Comparison of ENCODE assay signal across 10 cellular contexts in the genomic region with DNA sequence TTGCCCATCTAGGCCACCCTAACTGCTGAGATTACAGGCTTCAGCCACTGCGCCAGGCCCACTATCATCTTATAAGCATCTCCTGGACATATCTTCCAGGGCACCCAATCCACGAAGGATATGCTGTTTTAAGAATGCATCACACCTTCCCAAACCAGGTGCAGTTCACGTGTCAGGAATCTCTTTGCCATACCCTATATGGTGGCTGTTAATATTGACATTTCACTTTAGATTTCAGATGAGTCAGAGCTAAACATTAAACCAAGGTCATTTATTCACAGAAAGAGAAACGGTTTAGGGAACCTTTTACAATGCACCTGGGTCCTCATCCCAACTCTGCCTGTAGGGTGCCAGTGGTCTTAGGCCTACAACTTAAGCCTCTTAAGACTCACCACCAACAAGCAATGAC.
DNase-seq lines count a peak whose midpoint lies in the region; ATAC-seq and TF ChIP-seq lines count a peak whose summit lies in the region.
"Had no signal": no experiment of that assay in that cellular context is flagged by ENCODE, and none has a peak within 500 bp of the region (broad histone marks: within the 10 kb centered on the region; RNA-seq: fewer than 3 reads in every experiment).

No MANE protein-coding gene starts in this region.

- no peak for ATAC-seq in CD4-positive, alpha-beta T cell (ENCODE audit: poor library complexity)
- ATAC-seq in GM18517 (IDR thresholded peaks at IDR 0.05; ENCODE audit: unreplicated experiment) (peak; percentile 43), esophagus mucosa (peak; percentile 63)
- no peak for ATAC-seq in stimulated activated memory B cell treated with anti-CD40 and anti-IgM and Interleukin-4, amounts not matched to agents 10 μg/mL and 1 μg/mL and 100 μg/mL, for 72 hours

- H3K4me2 ChIP-seq in KMS-11 = peak overlapping the region; percentile 74

- POLR2A ChIA-PET in CD4-positive, alpha-beta T cell (lab: Charles Lee) = interaction anchor here (0.7 to 3.9 kb wide), 3 partner anchors 10 to 252 kb away, joined by 3 to 20 read pairs (median 3); partner anchors contain the start of gene TBL1XR1

- peaks cover 2% of the 10 kb centered on the region for H3K9me3 Mint-ChIP-seq in CD4-positive, alpha-beta T cell
- no peaks in the 10 kb centered on the region for H3K9me3 Mint-ChIP-seq in stimulated activated memory B cell treated with anti-CD40 and anti-IgM and Interleukin-4, amounts not matched to agents 10 μg/mL and 1 μg/mL and 100 μg/mL, for 72 hours

- peak overlapping the region; percentile 36; the same call in 1 of the 2 replicates for H3K9ac ChIP-seq in KMS-11

- CTCF ChIA-PET in CD4-positive, alpha-beta T cell (lab: Charles Lee) = no interaction called here

- H3K4me1 ChIP-seq in KMS-11 (ENCODE audit: low read depth, poor library complexity, severe bottlenecking) = peaks cover 93% of the 10 kb centered on the region

- no peak for DNase-seq in CD4-positive, alpha-beta T cell
- no peak for DNase-seq in EL
- no peak for DNase-seq in NCI-H1436 (lab: John Stamatoyannopoulos, UW)
- DNase-seq in posterior vena cava (ENCODE audit: low spot score) = no peak

- H3K27me3 ChIP-seq in CD4-positive, alpha-beta T cell (ENCODE audit: control insufficient read depth, insufficient read depth, low read length) = no peaks in the 10 kb centered on the region
- no peaks in the 10 kb centered on the region for H3K27me3 ChIP-seq in KMS-11 (ENCODE audit: insufficient read depth, low read depth)
- H3K27me3 ChIP-seq: esophagus muscularis mucosa had no signal

- no peak overlapping the region for H3K4me3 Mint-ChIP-seq in CD4-positive, alpha-beta T cell
- H3K4me3 Mint-ChIP-seq in stimulated activated memory B cell treated with anti-CD40 and anti-IgM and Interleukin-4, amounts not matched to agents 10 μg/mL and 1 μg/mL and 100 μg/mL, for 72 hours = no peak overlapping the region

- H2AFZ ChIP-seq in KMS-11 (ENCODE audit: low read depth) = no peak overlapping the region

- H3K79me2 ChIP-seq in KMS-11 (ENCODE audit: insufficient read depth, low read depth) = peaks cover 99% of the 10 kb centered on the region

- peak overlapping the region; percentile 88 for H3K27ac Mint-ChIP-seq in CD4-positive, alpha-beta T cell
- H3K27ac Mint-ChIP-seq in stimulated activated memory B cell treated with anti-CD40 and anti-IgM and Interleukin-4, amounts not matched to agents 10 μg/mL and 1 μg/mL and 100 μg/mL, for 72 hours = no peak overlapping the region

- H3K9me3 ChIP-seq in CD4-positive, alpha-beta T cell (ENCODE audit: control insufficient read depth, low read length) = no peaks in the 10 kb centered on the region
- H3K9me3 ChIP-seq: esophagus muscularis mucosa, thoracic aorta had no signal

- peaks cover 77% of the 10 kb centered on the region for H3K4me1 Mint-ChIP-seq in CD4-positive, alpha-beta T cell (ENCODE audit: low read depth)
- H3K4me1 Mint-ChIP-seq in stimulated activated memory B cell treated with anti-CD40 and anti-IgM and Interleukin-4, amounts not matched to agents 10 μg/mL and 1 μg/mL and 100 μg/mL, for 72 hours = peaks cover 72% of the 10 kb centered on the region

- no peak overlapping the region for H3K27ac ChIP-seq in CD4-positive, alpha-beta T cell (ENCODE audit: low read depth, low read length)
- H3K27ac ChIP-seq in KMS-11 = peak overlapping the region; percentile 75
- H3K27ac ChIP-seq: esophagus muscularis mucosa, thoracic aorta had no signal

- intact Hi-C loops in CD4-positive, alpha-beta T cell (cut with DNase I, micrococcal nuclease) = loop anchor here in 1 of 2 experiments (2.0 kb wide), 1 partner anchor 33 kb away; no protein-coding TSS in a partner anchor
- intact Hi-C loops in posterior vena cava (cut with DNase I) = no loop called here

- no peaks in the 10 kb centered on the region for H3K36me3 Mint-ChIP-seq in CD4-positive, alpha-beta T cell (ENCODE audit: low read depth)
- peaks cover 20% of the 10 kb centered on the region for H3K36me3 Mint-ChIP-seq in stimulated activated memory B cell treated with anti-CD40 and anti-IgM and Interleukin-4, amounts not matched to agents 10 μg/mL and 1 μg/mL and 100 μg/mL, for 72 hours

- H3K36me3 ChIP-seq in KMS-11 (ENCODE audit: insufficient read depth) = no peaks in the 10 kb centered on the region
- H3K36me3 ChIP-seq: esophagus muscularis mucosa, thoracic aorta had no signal

- TF ChIP-seq CTCF in CD4-positive, alpha-beta T cell (IDR thresholded peaks at IDR 0.05) = no peak
- no peak for TF ChIP-seq CTCF in KMS-11 (conservative IDR thresholded peaks at IDR 0.05; ENCODE audit: low read depth, low read length)

- no peaks in the 10 kb centered on the region for H3K27me3 Mint-ChIP-seq in CD4-positive, alpha-beta T cell
- H3K27me3 Mint-ChIP-seq in stimulated activated memory B cell treated with anti-CD40 and anti-IgM and Interleukin-4, amounts not matched to agents 10 μg/mL and 1 μg/mL and 100 μg/mL, for 72 hours = no peaks in the 10 kb centered on the region

- peaks cover 60% of the 10 kb centered on the region for H4K20me1 ChIP-seq in KMS-11 (ENCODE audit: insufficient read depth)

- H3K4me3 ChIP-seq in KMS-11 (IDR thresholded peaks at IDR 0.05; ENCODE audit: insufficient read depth, low read depth, low read length) = no peak overlapping the region
- H3K4me3 ChIP-seq: esophagus muscularis mucosa, thoracic aorta had no signal

Comparison
In these comparisons a context has a peak if more than half of its experiments do, and no peak if none do; other contexts are left out.
1. ATAC-seq: peak in GM18517 (single experiment) and esophagus mucosa (single experiment); none in CD4-positive, alpha-beta T cell (single experiment) and stimulated activated memory B cell treated with anti-CD40 and anti-IgM and Interleukin-4, amounts not matched to agents 10 μg/mL and 1 μg/mL and 100 μg/mL, for 72 hours (single experiment).